ENCODE assay signal across 9 cellular contexts in the genomic region with DNA sequence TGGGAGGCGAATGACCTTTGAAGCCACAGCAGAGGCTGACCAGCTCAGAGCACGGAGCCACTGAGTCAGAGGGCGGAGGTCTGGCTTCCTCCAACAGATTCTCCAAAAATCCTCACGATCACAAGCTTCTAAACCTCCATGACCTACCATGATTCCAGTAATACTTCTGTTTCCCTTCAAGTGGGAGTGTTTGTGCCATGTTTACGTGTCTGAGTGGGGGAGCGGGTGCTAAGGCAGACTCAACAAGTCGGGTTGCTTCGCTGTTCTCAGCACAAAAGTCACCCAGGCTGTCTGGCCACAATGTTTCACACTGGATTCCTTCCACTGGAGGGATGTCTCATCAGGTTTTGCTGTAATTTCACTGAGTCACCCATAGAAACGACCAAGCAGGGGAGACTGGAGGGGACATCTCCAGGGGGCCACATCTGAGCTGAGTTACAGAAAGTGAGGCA.
DNase-seq lines count a peak whose midpoint lies in the region; ATAC-seq and TF ChIP-seq lines count a peak whose summit lies in the region.
"Had no signal": no experiment of that assay in that cellular context is flagged by ENCODE, and none has a peak within 500 bp of the region (broad histone marks: within the 10 kb centered on the region; RNA-seq: fewer than 3 reads in every experiment).

No MANE protein-coding gene starts in this region.

- H2AK9ac ChIP-seq in IMR-90 (replicated peaks; ENCODE audit: low read depth, low read length, poor library complexity), result peak overlapping the region; percentile 76

- in situ Hi-C loops in IMR-90 (cut with MboI; ENCODE audit: low sequenced_read_pairs), result no loop called here

- H3K79me2 ChIP-seq in osteoblast (ENCODE audit: insufficient read depth, low read length), result peaks cover 91% of the 10 kb centered on the region

- DNase-seq in AG20443 (ENCODE audit: low spot score), result peak; percentile 92
- DNase-seq in IMR-90, result peak; percentile 99
- DNase-seq in coronary artery (ENCODE audit: low spot score), result no peak
- DNase-seq in osteoblast (ENCODE audit: insufficient read length, low spot score, missing footprints), result peak; percentile 96
- no peak for DNase-seq in NCI-H2081 treated with DMSO at 0.1 percent for 48 hours (lab: John Stamatoyannopoulos, UW)
- DNase-seq in activated CD4-positive, CD25-positive, alpha-beta regulatory T cell (lab: John Stamatoyannopoulos, UW), result no peak
- no peak for DNase-seq in heart right ventricle
- DNase-seq: OCI-M1 had no signal

- H3K4me1 ChIP-seq in IMR-90 (ENCODE audit: control insufficient read depth, insufficient read depth, low read length) (peaks cover 46% of the 10 kb centered on the region), osteoblast (ENCODE audit: insufficient read depth, low read length) (peaks cover 57% of the 10 kb centered on the region), heart right ventricle (peaks cover 22 to 86% (median 50%) of the 10 kb centered on the region in 9 donors)

- peak; percentile 74 for TF ChIP-seq CTCF in IMR-90 (conservative IDR thresholded peaks at IDR 0.05; ENCODE audit: low read depth, low read length)
- no peak for TF ChIP-seq CTCF in coronary artery (IDR thresholded peaks at IDR 0.05)
- peak; percentile 63 for TF ChIP-seq CTCF in osteoblast (IDR thresholded peaks at IDR 0.05; ENCODE audit: extremely low read depth, low read depth, low read length)
- TF ChIP-seq CTCF in heart right ventricle (IDR thresholded peaks at IDR 0.05), result no peak

- H4K8ac ChIP-seq in IMR-90 (ENCODE audit: low read depth in 2 of 2, low read length in 2 of 2), result peak overlapping the region in 1 of 2 experiments; percentile 70; a peak in 2 of 4 replicates

- intact Hi-C loops in IMR-90 (cut with micrococcal nuclease), result loop anchor here (1.0 to 5.0 kb wide), 5 partner anchors 29 to 246 kb away; a partner anchor contains a TSS
- intact Hi-C loops in heart right ventricle (cut with DNase I), result loop anchor here in 5 of 10 donors (10.0 kb wide), 3 partner anchors 76 to 256 kb away; no protein-coding TSS in a partner anchor

- H4K20me1 ChIP-seq in IMR-90 (ENCODE audit: insufficient read depth, low read length) (peaks cover 95% of the 10 kb centered on the region), osteoblast (ENCODE audit: insufficient read depth, low read length) (peaks cover 43% of the 10 kb centered on the region)

- peak overlapping the region; percentile 4 for H3K14ac ChIP-seq in IMR-90 (replicated peaks; ENCODE audit: low read depth, low read length)

- H3K9me1 ChIP-seq in IMR-90 (ENCODE audit: insufficient read depth, low read length), result peaks cover 57% of the 10 kb centered on the region

- TF ChIP-seq POLR2A in IMR-90 (IDR thresholded peaks at IDR 0.05; ENCODE audit: low read depth, low read length), result no peak; the same call in 1 of the 2 replicates

- peak overlapping the region; percentile 76 for H3K4ac ChIP-seq in IMR-90 (ENCODE audit: low read depth, low read length)

- peaks cover 65 to 92% of the 10 kb centered on the region in 2 experiments for H3K79me1 ChIP-seq in IMR-90 (ENCODE audit: low read depth in 1 of 2, low read length in 2 of 2)

- H3K9ac ChIP-seq in IMR-90 (ENCODE audit: low read depth, low read length), result no peak overlapping the region

- no peak overlapping the region for H4K5ac ChIP-seq in IMR-90 (ENCODE audit: low read depth, low read length)

- H2BK5ac ChIP-seq in IMR-90 (ENCODE audit: low read depth, low read length, poor library complexity, severe bottlenecking), result peak overlapping the region; percentile 85

- peak overlapping the region; percentile 36 for H3K18ac ChIP-seq in IMR-90 (ENCODE audit: low read depth, low read length)

- no TSS peak for BruUV-seq in IMR-90 (replicated peaks; lab: Mats Ljungman, UMichigan)

- H3K4me3 ChIP-seq in IMR-90 (ENCODE audit: insufficient read depth, low read depth, low read length) (no peak overlapping the region), coronary artery (no peak overlapping the region), osteoblast (ENCODE audit: insufficient read depth, low read length) (no peak overlapping the region), heart right ventricle (no peak overlapping the region)

- dilution Hi-C loops in IMR-90 (cut with HindIII; ENCODE audit: low sequenced_read_pairs, unreplicated experiment), result no loop called here

- H3K27ac ChIP-seq in IMR-90 (ENCODE audit: insufficient read depth, low read length), result peak overlapping the region; percentile 56
- H3K27ac ChIP-seq in coronary artery, result peak overlapping the region; percentile 55 to 69
- peak overlapping the region; percentile 95 for H3K27ac ChIP-seq in osteoblast (ENCODE audit: low read depth, low read length)
- H3K27ac ChIP-seq in heart right ventricle, result peak overlapping the region in 1 of 10 donors; percentile 76

- peak overlapping the region; percentile 85 for H4K91ac ChIP-seq in IMR-90 (ENCODE audit: insufficient read depth, low read depth, low read length)

- H3K4me2 ChIP-seq in IMR-90 (ENCODE audit: low read depth, low read length), result peak overlapping the region; percentile 36; the same call in 1 of the 2 replicates
- H3K4me2 ChIP-seq in osteoblast (ENCODE audit: insufficient read depth, low read length), result peak overlapping the region; percentile 47

- H2AK5ac ChIP-seq in IMR-90 (ENCODE audit: low read depth, low read length), result peak overlapping the region; percentile 92

- POLR2A ChIA-PET in IMR-90 (lab: Charles Lee; ENCODE audit: unreplicated experiment), result interaction anchor here (0.6 kb wide), 1 partner anchor 77 kb away, joined by 4 read pairs; no protein-coding TSS in a partner anchor

- ATAC-seq in IMR-90 (ENCODE audit: low read depth), result peak; percentile 87
- no peak for ATAC-seq in HG02870 (IDR thresholded peaks at IDR 0.05; ENCODE audit: unreplicated experiment)
- no peak for ATAC-seq in heart right ventricle

- no peak overlapping the region for H3K56ac ChIP-seq in IMR-90 (ENCODE audit: extremely low read depth, insufficient read depth, low read length)

- TF ChIP-seq RAD21 in IMR-90 (IDR thresholded peaks at IDR 0.05; ENCODE audit: low read length), result peak; percentile 59

- CTCF ChIA-PET in IMR-90 (lab: Yijun Ruan, JAX), result interaction anchor here (0.6 to 2.2 kb wide), 10 partner anchors 11 to 181 kb away, joined by 3 to 9 read pairs (median 4); no protein-coding TSS in a partner anchor

- peak overlapping the region; percentile 69 for H2BK120ac ChIP-seq in IMR-90 (ENCODE audit: low read depth, low read length)

- H3K27me3 ChIP-seq in IMR-90 (ENCODE audit: control insufficient read depth, insufficient read depth, low read length) (no peaks in the 10 kb centered on the region), osteoblast (ENCODE audit: insufficient read depth, low read length) (no peaks in the 10 kb centered on the region), heart right ventricle (no peaks in the 10 kb centered on the region)

- WGBS in IMR-90 (ENCODE audit: extremely low coverage in 2 of 2, insufficient read length in 1 of 2), 2 experiments, result 27% methylated on average over 3 of the region's 9 CpGs; no CpG with 5 or more reads in 1 of the 2 experiments
- 83 to 85% methylated on average over 9 of the region's 9 CpGs for WGBS in heart right ventricle, 2 donors

- peak overlapping the region; percentile 9; the same call in 1 of the 2 replicates for H3K23ac ChIP-seq in IMR-90 (ENCODE audit: low read depth, low read length)

- peak overlapping the region; percentile 7; the same call in 1 of the 2 replicates for H2BK20ac ChIP-seq in IMR-90 (ENCODE audit: low read depth, low read length)

- H2AFZ ChIP-seq in IMR-90 (replicated peaks; ENCODE audit: low read length, poor library complexity) (peak overlapping the region; percentile 59), osteoblast (ENCODE audit: low read length) (no peak overlapping the region)

- H2BK15ac ChIP-seq in IMR-90 (ENCODE audit: low read depth, low read length), result peak overlapping the region; percentile 36; the same call in 2 of the 3 replicates

- peaks cover 10% of the 10 kb centered on the region; the same call in 1 of the 2 replicates for H3K36me3 ChIP-seq in IMR-90 (ENCODE audit: control insufficient read depth, insufficient read depth, low read length)
- peaks cover 19% of the 10 kb centered on the region for H3K36me3 ChIP-seq in osteoblast (ENCODE audit: insufficient read depth, low read length)
- H3K36me3 ChIP-seq in heart right ventricle, result peaks cover 0 to 71% (median 2%) of the 10 kb centered on the region in 9 donors

- H3K9me3 ChIP-seq in IMR-90 (ENCODE audit: control insufficient read depth, insufficient read depth, low read length), result no peaks in the 10 kb centered on the region
- H3K9me3 ChIP-seq in osteoblast (ENCODE audit: low read depth, low read length), result no peaks in the 10 kb centered on the region
- H3K9me3 ChIP-seq in heart right ventricle, result no peaks in the 10 kb centered on the region

TF ChIP-seq in IMR-90, 13 proteins besides CTCF, POLR2A, EP300 and RAD21:
- peak; percentile 60 for TF ChIP-seq SMC3 (IDR thresholded peaks at IDR 0.05; ENCODE audit: low read depth, low read length)
- TF ChIP-seq MXI1 (IDR thresholded peaks at IDR 0.05; ENCODE audit: borderline replicate concordance, low read depth, low read length), result no peak
- no peak for TF ChIP-seq CHD1 (IDR thresholded peaks at IDR 0.05; ENCODE audit: low read depth, low read length)
- TF ChIP-seq MAZ (IDR thresholded peaks at IDR 0.05; ENCODE audit: borderline replicate concordance, low read depth, low read length), result peak; percentile 70; the same call in 1 of the 2 replicates
- TF ChIP-seq BHLHE40 (IDR thresholded peaks at IDR 0.05; ENCODE audit: low read depth, low read length), result peak; percentile 64
- TF ChIP-seq RCOR1 (IDR thresholded peaks at IDR 0.05; ENCODE audit: insufficient replicate concordance, low read length), result peak; percentile 44
- TF ChIP-seq NFE2L2 (IDR thresholded peaks at IDR 0.05; ENCODE audit: low read depth, low read length), result peak; percentile 77
- TF ChIP-seq RFX5 (IDR thresholded peaks at IDR 0.05; ENCODE audit: low read depth, low read length), result 0 out of 2 replicates have a peak, but pooled peaks have one; percentile 34
- TF ChIP-seq CEBPB (IDR thresholded peaks at IDR 0.05; ENCODE audit: low read depth, low read length), result peak; percentile 61
- TF ChIP-seq MAFK (IDR thresholded peaks at IDR 0.05; ENCODE audit: low read depth, low read length), result peak; percentile 83
- TF ChIP-seq, protein P1, sequence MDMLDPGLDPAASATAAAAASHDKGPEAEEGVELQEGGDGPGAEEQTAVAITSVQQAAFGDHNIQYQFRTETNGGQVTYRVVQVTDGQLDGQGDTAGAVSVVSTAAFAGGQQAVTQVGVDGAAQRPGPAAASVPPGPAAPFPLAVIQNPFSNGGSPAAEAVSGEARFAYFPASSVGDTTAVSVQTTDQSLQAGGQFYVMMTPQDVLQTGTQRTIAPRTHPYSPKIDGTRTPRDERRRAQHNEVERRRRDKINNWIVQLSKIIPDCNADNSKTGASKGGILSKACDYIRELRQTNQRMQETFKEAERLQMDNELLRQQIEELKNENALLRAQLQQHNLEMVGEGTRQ (IDR thresholded peaks at IDR 0.05; ENCODE audit: low read depth, low read length), result no peak
- peak; percentile 95 for TF ChIP-seq FOS (IDR thresholded peaks at IDR 0.05; ENCODE audit: low read depth, low read length)

Comparison
In these comparisons a context has a peak if more than half of its experiments do, and no peak if none do; other contexts are left out.
1. DNase-seq: peak in AG20443 (single experiment), IMR-90 (single experiment) and osteoblast (single experiment); none in coronary artery (single experiment), NCI-H2081 treated with DMSO at 0.1 percent for 48 hours (single experiment), activated CD4-positive, CD25-positive, alpha-beta regulatory T cell (0 of 4) and heart right ventricle (0 of 2).
2. CTCF ChIP-seq: peak in IMR-90 (single experiment) and osteoblast (single experiment); none in coronary artery (single experiment) and heart right ventricle (0 of 9).